17 cellular contexts compared by ENCODE assay signal in the genomic region with DNA sequence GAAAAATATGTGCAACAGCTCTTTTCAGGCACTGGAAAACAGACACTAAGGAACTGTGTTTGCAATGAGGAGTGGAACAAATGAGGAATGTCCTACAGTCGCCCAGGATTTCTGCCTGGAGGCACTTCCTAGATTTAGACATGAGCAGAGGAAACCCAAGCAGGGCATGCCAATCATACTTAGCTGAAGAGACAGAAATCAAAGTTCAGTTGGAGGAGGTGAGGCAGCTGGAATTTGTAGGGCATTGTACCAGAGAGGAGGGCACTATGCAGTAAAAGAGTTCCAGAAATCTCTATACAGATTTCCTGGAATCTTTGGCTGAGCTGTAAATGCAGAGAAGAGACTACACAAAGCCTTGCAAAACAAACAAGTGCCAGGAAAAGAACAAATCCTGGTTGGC.
DNase-seq lines count a peak whose midpoint lies in the region; ATAC-seq, FAIRE-seq and TF ChIP-seq lines count a peak whose summit lies in the region.
"Had no signal": no experiment of that assay in that cellular context is flagged by ENCODE, and none has a peak within 500 bp of the region (broad histone marks: within the 10 kb centered on the region; RNA-seq: fewer than 3 reads in every experiment).

No MANE protein-coding gene starts in this region.

- H3K4me3 ChIP-seq in bronchial epithelial cell (ENCODE audit: low read depth, low read length) (no peak overlapping the region), hepatocyte (no peak overlapping the region)

- no peak overlapping the region for H3K27ac ChIP-seq in hepatocyte

- no peak for FAIRE-seq in bronchial epithelial cell (lab: Jason Lieb, UNC)

- no peaks in the 10 kb centered on the region for H3K9me3 ChIP-seq in hepatocyte (ENCODE audit: low read depth)

- H4K20me1 ChIP-seq in hepatocyte (ENCODE audit: insufficient read depth, poor library complexity, severe bottlenecking): no peaks in the 10 kb centered on the region

- peak overlapping the region; percentile 9 for H2AFZ ChIP-seq in hepatocyte

- DNase-seq in M059J (ENCODE audit: low read depth): peak; percentile 32
- peak; percentile 9 for DNase-seq in bronchial epithelial cell (ENCODE audit: low read depth)
- DNase-seq in hepatocyte (ENCODE audit: low spot score): peak; percentile 6
- no peak for DNase-seq in omental fat pad (ENCODE audit: low spot score)
- no peak for DNase-seq in COR-L47 (lab: John Stamatoyannopoulos, UW)
- no peak for DNase-seq in activated CD4-positive, alpha-beta T cell treated with anti-CD3 and anti-CD28 coated beads for 4 hours
- no peak for DNase-seq in effector CD8-positive, alpha-beta T cell (lab: John Stamatoyannopoulos, UW)
- DNase-seq: activated T-cell treated with anti-CD3 and anti-CD28 coated beads, Interleukin-2, amount 50 U/mL, for 24 hours; DMS79; IMR-90; midbrain; NCI-H1417; NCI-H524 treated with DMSO at 0.1 percent for 48 hours; posterior cingulate gyrus; T-helper 17 cell had no signal

- H3K79me2 ChIP-seq in hepatocyte: no peaks in the 10 kb centered on the region

- H3K36me3 ChIP-seq in bronchial epithelial cell (ENCODE audit: control insufficient read depth, insufficient read depth, low read length) (no peaks in the 10 kb centered on the region), hepatocyte (replicated peaks; ENCODE audit: insufficient read depth, low read depth) (no peaks in the 10 kb centered on the region)

- no peak for TF ChIP-seq CTCF in bronchial epithelial cell (IDR thresholded peaks at IDR 0.05; ENCODE audit: insufficient read depth, low read length, severe bottlenecking)
- TF ChIP-seq CTCF in hepatocyte (IDR thresholded peaks at IDR 0.05; ENCODE audit: poor library complexity): no peak
- TF ChIP-seq CTCF in omental fat pad (IDR thresholded peaks at IDR 0.05): no peak

- ATAC-seq in omental fat pad (ENCODE audit: low FRiP score): peak; percentile 75
- ATAC-seq in HG03378 (IDR thresholded peaks at IDR 0.05; ENCODE audit: unreplicated experiment): no peak
- ATAC-seq: Panc1, T-helper 17 cell had no signal

- H3K27me3 ChIP-seq in bronchial epithelial cell (ENCODE audit: control insufficient read depth, insufficient read depth, low read length): no peaks in the 10 kb centered on the region
- no peaks in the 10 kb centered on the region for H3K27me3 ChIP-seq in hepatocyte

- no peaks in the 10 kb centered on the region for H3K9me2 ChIP-seq in hepatocyte (replicated peaks; ENCODE audit: insufficient read depth)

- H3K4me2 ChIP-seq in hepatocyte: no peak overlapping the region

- WGBS in hepatocyte (ENCODE audit: low lambda C conversion rate, missing lambda C conversion rate): 13% methylated on average over 1 of the region's 1 CpG

- peaks cover 11% of the 10 kb centered on the region for H3K4me1 ChIP-seq in hepatocyte (ENCODE audit: insufficient read depth)

Comparison
In these comparisons a context has a peak if more than half of its experiments do, and no peak if none do; other contexts are left out.
1. DNase-seq: peak in M059J (single experiment), bronchial epithelial cell (single experiment) and hepatocyte (single experiment); none in omental fat pad (single experiment), COR-L47 (single experiment), activated CD4-positive, alpha-beta T cell treated with anti-CD3 and anti-CD28 coated beads for 4 hours (0 of 2) and effector CD8-positive, alpha-beta T cell (single experiment).